ENCODE assay signal across 18 cellular contexts in genomic region chr1:116495534-116495933, GRCh38.
DNase-seq lines count a peak whose midpoint lies in the region; ATAC-seq and TF ChIP-seq lines count a peak whose summit lies in the region.
"Had no signal": no experiment of that assay in that cellular context is flagged by ENCODE, and none has a peak within 500 bp of the region (broad histone marks: within the 10 kb centered on the region; RNA-seq: fewer than 3 reads in every experiment).

No MANE protein-coding gene starts in this region.

- H3K4me2 ChIP-seq in mesendoderm (ENCODE audit: low read length) = no peak overlapping the region

- no peak overlapping the region for H3K9ac ChIP-seq in mesendoderm (ENCODE audit: low read length)

- no peaks in the 10 kb centered on the region for H3K9me3 ChIP-seq in esophagus squamous epithelium
- H3K9me3 ChIP-seq in upper lobe of left lung = no peaks in the 10 kb centered on the region
- H3K9me3 ChIP-seq: thyroid gland had no signal

- no peak overlapping the region for H4K5ac ChIP-seq in mesendoderm (ENCODE audit: low read length)

- H3K18ac ChIP-seq in mesendoderm (ENCODE audit: low read length) = peak overlapping the region; percentile 83

- H3K27me3 ChIP-seq in esophagus squamous epithelium (no peaks in the 10 kb centered on the region), mesendoderm (ENCODE audit: insufficient read depth, low read length, poor library complexity) (no peaks in the 10 kb centered on the region), upper lobe of left lung (no peaks in the 10 kb centered on the region)
- H3K27me3 ChIP-seq: thyroid gland had no signal

- peaks cover 4 to 53% (median 16%) of the 10 kb centered on the region in 3 donors for H3K4me1 ChIP-seq in esophagus squamous epithelium
- H3K4me1 ChIP-seq in mesendoderm (ENCODE audit: control insufficient read depth, low read depth, low read length) = peaks cover 14% of the 10 kb centered on the region
- peaks cover 19 to 43% (median 32%) of the 10 kb centered on the region in 4 donors for H3K4me1 ChIP-seq in upper lobe of left lung
- H3K4me1 ChIP-seq: thyroid gland had no signal

- no peak overlapping the region for H3K23ac ChIP-seq in mesendoderm (ENCODE audit: low read length)

- H3K36me3 ChIP-seq in esophagus squamous epithelium (no peaks in the 10 kb centered on the region), mesendoderm (ENCODE audit: control insufficient read depth, insufficient read depth, low read length) (no peaks in the 10 kb centered on the region), upper lobe of left lung (no peaks in the 10 kb centered on the region)
- H3K36me3 ChIP-seq: thyroid gland had no signal

- ATAC-seq in upper lobe of left lung (ENCODE audit: low FRiP score in 2 of 2) = no peak
- ATAC-seq: activated T-cell treated with anti-CD3 and anti-CD28 coated beads, Interleukin-2, amount 50 U/mL, for 72 hours had no signal

- no peaks in the 10 kb centered on the region for H3K79me1 ChIP-seq in mesendoderm (ENCODE audit: low read length)

- DNase-seq in RPMI7951 (ENCODE audit: low read depth) (peak; percentile 60), esophagus squamous epithelium (lab: John Stamatoyannopoulos, UW) (no peak), mesendoderm (peak; percentile 44), upper lobe of left lung (no peak), iPS-NIHi7 (ENCODE audit: extremely low spot score) (no peak), SIG-M5 treated with dmso at 0.1 percent for 504 hours (lab: John Stamatoyannopoulos, UW; ENCODE audit: unreplicated experiment) (no peak), COLO668 (lab: John Stamatoyannopoulos, UW; ENCODE audit: unreplicated experiment) (no peak)
- DNase-seq: activated CD4-positive, alpha-beta memory T cell treated with anti-CD3 and anti-CD28 coated beads, Interleukin-2, amount 10 ng/mL, durations not matched to agents 7 days and 5 days; activated T-cell treated with anti-CD3 and anti-CD28 coated beads, Interleukin-2, amount 50 U/mL, for 72 hours; cerebellar nuclear complex; DMS79 treated with DMSO at 0.1 percent for 48 hours; HFFc6; NCI-H2029 treated with DMSO at 0.1 percent for 48 hours; nucleus accumbens; stimulated activated CD4-positive, alpha-beta T cell treated with anti-CD3 and anti-CD28 coated beads, Interleukin-4, amount 100 ng/mL, for 4 hours; thyroid gland had no signal

- no peak for TF ChIP-seq POLR2A in esophagus squamous epithelium (IDR thresholded peaks at IDR 0.05)
- no peak for TF ChIP-seq POLR2A in upper lobe of left lung (IDR thresholded peaks at IDR 0.05)

- no peaks in the 10 kb centered on the region for H3K79me2 ChIP-seq in mesendoderm (ENCODE audit: control insufficient read depth, insufficient read depth, low read length)

- WGBS in esophagus squamous epithelium, 2 donors = 0 to 26% methylated on average over 2 of the region's 4 CpGs
- no CpG with 5 or more reads among the region's 4 CpGs for WGBS in mesendoderm (ENCODE audit: extremely low coverage, insufficient coverage, low lambda C conversion rate)
- WGBS in upper lobe of left lung, 2 donors = 43% methylated on average over 3 to 4 of the region's 4 CpGs

- no peak for TF ChIP-seq EP300 in upper lobe of left lung (IDR thresholded peaks at IDR 0.05)

- H3K27ac ChIP-seq in esophagus squamous epithelium (peak overlapping the region; percentile 15 to 49 (median 29)), mesendoderm (ENCODE audit: low read depth, low read length) (no peak overlapping the region), upper lobe of left lung (peak overlapping the region; percentile 52 to 75 (median 64))
- H3K27ac ChIP-seq: C4-2B, thyroid gland, VCaP had no signal

- H2BK120ac ChIP-seq in mesendoderm (ENCODE audit: low read depth, low read length) = peak overlapping the region; percentile 78

- peak overlapping the region; percentile 20 for H2BK15ac ChIP-seq in mesendoderm (replicated peaks; ENCODE audit: low read depth)

- intact Hi-C loops in esophagus squamous epithelium (cut with DNase I) = no loop called here

- TF ChIP-seq CTCF in esophagus squamous epithelium (IDR thresholded peaks at IDR 0.05) (no peak), upper lobe of left lung (IDR thresholded peaks at IDR 0.05) (no peak)

- H3K56ac ChIP-seq in mesendoderm (ENCODE audit: low read length) = peak overlapping the region; percentile 77

- H3K4ac ChIP-seq in mesendoderm (ENCODE audit: low read depth, low read length) = peak overlapping the region; percentile 97

- peak overlapping the region; percentile 59 for H2BK5ac ChIP-seq in mesendoderm (ENCODE audit: low read length)

- peak overlapping the region; percentile 51 for H2AK5ac ChIP-seq in mesendoderm (ENCODE audit: low read length)

- H3K4me3 ChIP-seq in esophagus squamous epithelium (no peak overlapping the region), mesendoderm (ENCODE audit: low read length) (no peak overlapping the region), upper lobe of left lung (no peak overlapping the region)
- H3K4me3 ChIP-seq: thyroid gland had no signal

- H4K8ac ChIP-seq in mesendoderm (ENCODE audit: low read depth, low read length) = no peak overlapping the region

Comparison
In these comparisons a context has a peak if more than half of its experiments do, and no peak if none do; other contexts are left out.
1. DNase-seq: peak in RPMI7951 (single experiment) and mesendoderm (single experiment); none in esophagus squamous epithelium (single experiment), upper lobe of left lung (0 of 2), iPS-NIHi7 (single experiment), SIG-M5 treated with dmso at 0.1 percent for 504 hours (single experiment) and COLO668 (single experiment).